In the genomic region with DNA sequence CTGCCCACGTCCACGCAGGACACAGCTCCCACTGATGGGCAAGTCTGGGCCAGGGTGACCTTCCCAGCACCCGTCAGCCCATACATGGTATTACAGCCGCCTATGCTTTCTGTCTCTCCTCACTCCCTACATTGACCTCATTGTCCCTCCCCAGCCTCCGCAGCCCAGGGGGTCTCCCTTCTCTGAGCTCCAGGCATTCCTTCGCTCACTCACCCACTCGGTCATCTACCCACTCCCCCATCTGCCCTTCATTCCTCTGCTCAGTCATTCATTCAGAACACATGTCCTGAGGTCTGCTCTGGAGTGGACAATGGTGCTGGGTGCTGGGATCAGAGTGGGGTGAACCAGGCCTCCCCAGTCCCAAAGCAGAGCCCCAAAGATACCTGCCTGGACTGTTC, we compare ENCODE assay signal across 2 cellular contexts.
TF ChIP-seq lines count a peak whose summit lies in the region.

No MANE protein-coding gene starts in this region.

TF ChIP-seq in GM23338, 12 proteins besides CTCF, POLR2A, EP300 and RAD21:
- TF ChIP-seq ZNF331 (CRISPR knock-in tag; IDR thresholded peaks at IDR 0.05; ENCODE audit: low read depth), result no peak
- TF ChIP-seq JUNB (IDR thresholded peaks at IDR 0.05; ENCODE audit: unreplicated experiment), result no peak
- no peak for TF ChIP-seq EZH2phosphoT487 (IDR thresholded peaks at IDR 0.05; ENCODE audit: unreplicated experiment)
- TF ChIP-seq, protein P1, sequence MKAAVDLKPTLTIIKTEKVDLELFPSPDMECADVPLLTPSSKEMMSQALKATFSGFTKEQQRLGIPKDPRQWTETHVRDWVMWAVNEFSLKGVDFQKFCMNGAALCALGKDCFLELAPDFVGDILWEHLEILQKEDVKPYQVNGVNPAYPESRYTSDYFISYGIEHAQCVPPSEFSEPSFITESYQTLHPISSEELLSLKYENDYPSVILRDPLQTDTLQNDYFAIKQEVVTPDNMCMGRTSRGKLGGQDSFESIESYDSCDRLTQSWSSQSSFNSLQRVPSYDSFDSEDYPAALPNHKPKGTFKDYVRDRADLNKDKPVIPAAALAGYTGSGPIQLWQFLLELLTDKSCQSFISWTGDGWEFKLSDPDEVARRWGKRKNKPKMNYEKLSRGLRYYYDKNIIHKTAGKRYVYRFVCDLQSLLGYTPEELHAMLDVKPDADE (IDR thresholded peaks at IDR 0.05), result no peak

TF ChIP-seq in K562, 482 proteins besides CTCF, POLR2A, EP300 and RAD21:
- TF ChIP-seq ZC3H4 (CRISPR knock-in tag; IDR thresholded peaks at IDR 0.05; ENCODE audit: borderline replicate concordance) (0 out of 2 replicates have a peak, but pooled peaks have one; percentile 30), MED1 (CRISPR knock-in tag; IDR thresholded peaks at IDR 0.05; ENCODE audit: borderline replicate concordance) (no peak), HMGN3 (IDR thresholded peaks at IDR 0.05; ENCODE audit: borderline replicate concordance, extremely low read depth, insufficient read length, low read depth, low read length) (no peak), ZNF253 (CRISPR knock-in tag; conservative IDR thresholded peaks at IDR 0.05) (no peak), CBX3 (IDR thresholded peaks at IDR 0.05; ENCODE audit: borderline replicate concordance in 1 of 2, low read length in 2 of 2) (no peak), NFYB (IDR thresholded peaks at IDR 0.05; ENCODE audit: extremely low read depth, insufficient read length) (no peak), TOE1 (IDR thresholded peaks at IDR 0.05; ENCODE audit: borderline replicate concordance) (no peak), TOE1 (CRISPR knock-in tag; IDR thresholded peaks at IDR 0.05; ENCODE audit: borderline replicate concordance, low read depth) (no peak), EGR1 (conservative IDR thresholded peaks at IDR 0.05) (0 out of 2 replicates have a peak, but pooled peaks have one; percentile 10), ZNF24 (IDR thresholded peaks at IDR 0.05) (peak; percentile 18; the same call in 1 of the 2 replicates), SPI1 (IDR thresholded peaks at IDR 0.05; ENCODE audit: borderline replicate concordance, low read depth, low read length) (no peak), ZSCAN32 (CRISPR knock-in tag; IDR thresholded peaks at IDR 0.05) (no peak), ZNF75A (CRISPR knock-in tag; IDR thresholded peaks at IDR 0.05) (no peak), PRPF4 (IDR thresholded peaks at IDR 0.05; ENCODE audit: insufficient read depth, low read depth, low read length, poor library complexity, severe bottlenecking) (no peak)
- TF ChIP-seq, protein P2, sequence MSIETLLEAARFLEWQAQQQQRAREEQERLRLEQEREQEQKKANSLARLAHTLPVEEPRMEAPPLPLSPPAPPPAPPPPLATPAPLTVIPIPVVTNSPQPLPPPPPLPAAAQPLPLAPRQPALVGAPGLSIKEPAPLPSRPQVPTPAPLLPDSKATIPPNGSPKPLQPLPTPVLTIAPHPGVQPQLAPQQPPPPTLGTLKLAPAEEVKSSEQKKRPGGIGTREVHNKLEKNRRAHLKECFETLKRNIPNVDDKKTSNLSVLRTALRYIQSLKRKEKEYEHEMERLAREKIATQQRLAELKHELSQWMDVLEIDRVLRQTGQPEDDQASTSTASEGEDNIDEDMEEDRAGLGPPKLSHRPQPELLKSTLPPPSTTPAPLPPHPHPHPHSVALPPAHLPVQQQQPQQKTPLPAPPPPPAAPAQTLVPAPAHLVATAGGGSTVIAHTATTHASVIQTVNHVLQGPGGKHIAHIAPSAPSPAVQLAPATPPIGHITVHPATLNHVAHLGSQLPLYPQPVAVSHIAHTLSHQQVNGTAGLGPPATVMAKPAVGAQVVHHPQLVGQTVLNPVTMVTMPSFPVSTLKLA (conservative IDR thresholded peaks at IDR 0.05), result no peak
- TF ChIP-seq, protein P3, sequence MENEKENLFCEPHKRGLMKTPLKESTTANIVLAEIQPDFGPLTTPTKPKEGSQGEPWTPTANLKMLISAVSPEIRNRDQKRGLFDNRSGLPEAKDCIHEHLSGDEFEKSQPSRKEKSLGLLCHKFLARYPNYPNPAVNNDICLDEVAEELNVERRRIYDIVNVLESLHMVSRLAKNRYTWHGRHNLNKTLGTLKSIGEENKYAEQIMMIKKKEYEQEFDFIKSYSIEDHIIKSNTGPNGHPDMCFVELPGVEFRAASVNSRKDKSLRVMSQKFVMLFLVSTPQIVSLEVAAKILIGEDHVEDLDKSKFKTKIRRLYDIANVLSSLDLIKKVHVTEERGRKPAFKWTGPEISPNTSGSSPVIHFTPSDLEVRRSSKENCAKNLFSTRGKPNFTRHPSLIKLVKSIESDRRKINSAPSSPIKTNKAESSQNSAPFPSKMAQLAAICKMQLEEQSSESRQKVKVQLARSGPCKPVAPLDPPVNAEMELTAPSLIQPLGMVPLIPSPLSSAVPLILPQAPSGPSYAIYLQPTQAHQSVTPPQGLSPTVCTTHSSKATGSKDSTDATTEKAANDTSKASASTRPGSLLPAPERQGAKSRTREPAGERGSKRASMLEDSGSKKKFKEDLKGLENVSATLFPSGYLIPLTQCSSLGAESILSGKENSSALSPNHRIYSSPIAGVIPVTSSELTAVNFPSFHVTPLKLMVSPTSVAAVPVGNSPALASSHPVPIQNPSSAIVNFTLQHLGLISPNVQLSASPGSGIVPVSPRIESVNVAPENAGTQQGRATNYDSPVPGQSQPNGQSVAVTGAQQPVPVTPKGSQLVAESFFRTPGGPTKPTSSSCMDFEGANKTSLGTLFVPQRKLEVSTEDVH (IDR thresholded peaks at IDR 0.05; ENCODE audit: low read depth, partially characterized antibody), result no peak
- TF ChIP-seq, protein P4, sequence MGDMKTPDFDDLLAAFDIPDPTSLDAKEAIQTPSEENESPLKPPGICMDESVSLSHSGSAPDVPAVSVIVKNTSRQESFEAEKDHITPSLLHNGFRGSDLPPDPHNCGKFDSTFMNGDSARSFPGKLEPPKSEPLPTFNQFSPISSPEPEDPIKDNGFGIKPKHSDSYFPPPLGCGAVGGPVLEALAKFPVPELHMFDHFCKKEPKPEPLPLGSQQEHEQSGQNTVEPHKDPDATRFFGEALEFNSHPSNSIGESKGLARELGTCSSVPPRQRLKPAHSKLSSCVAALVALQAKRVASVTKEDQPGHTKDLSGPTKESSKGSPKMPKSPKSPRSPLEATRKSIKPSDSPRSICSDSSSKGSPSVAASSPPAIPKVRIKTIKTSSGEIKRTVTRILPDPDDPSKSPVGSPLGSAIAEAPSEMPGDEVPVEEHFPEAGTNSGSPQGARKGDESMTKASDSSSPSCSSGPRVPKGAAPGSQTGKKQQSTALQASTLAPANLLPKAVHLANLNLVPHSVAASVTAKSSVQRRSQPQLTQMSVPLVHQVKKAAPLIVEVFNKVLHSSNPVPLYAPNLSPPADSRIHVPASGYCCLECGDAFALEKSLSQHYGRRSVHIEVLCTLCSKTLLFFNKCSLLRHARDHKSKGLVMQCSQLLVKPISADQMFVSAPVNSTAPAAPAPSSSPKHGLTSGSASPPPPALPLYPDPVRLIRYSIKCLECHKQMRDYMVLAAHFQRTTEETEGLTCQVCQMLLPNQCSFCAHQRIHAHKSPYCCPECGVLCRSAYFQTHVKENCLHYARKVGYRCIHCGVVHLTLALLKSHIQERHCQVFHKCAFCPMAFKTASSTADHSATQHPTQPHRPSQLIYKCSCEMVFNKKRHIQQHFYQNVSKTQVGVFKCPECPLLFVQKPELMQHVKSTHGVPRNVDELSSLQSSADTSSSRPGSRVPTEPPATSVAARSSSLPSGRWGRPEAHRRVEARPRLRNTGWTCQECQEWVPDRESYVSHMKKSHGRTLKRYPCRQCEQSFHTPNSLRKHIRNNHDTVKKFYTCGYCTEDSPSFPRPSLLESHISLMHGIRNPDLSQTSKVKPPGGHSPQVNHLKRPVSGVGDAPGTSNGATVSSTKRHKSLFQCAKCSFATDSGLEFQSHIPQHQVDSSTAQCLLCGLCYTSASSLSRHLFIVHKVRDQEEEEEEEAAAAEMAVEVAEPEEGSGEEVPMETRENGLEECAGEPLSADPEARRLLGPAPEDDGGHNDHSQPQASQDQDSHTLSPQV (IDR thresholded peaks at IDR 0.05), result 0 out of 2 replicates have a peak, but pooled peaks have one; percentile 31
- TF ChIP-seq, protein P5, sequence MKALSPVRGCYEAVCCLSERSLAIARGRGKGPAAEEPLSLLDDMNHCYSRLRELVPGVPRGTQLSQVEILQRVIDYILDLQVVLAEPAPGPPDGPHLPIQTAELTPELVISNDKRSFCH (CRISPR knock-in tag; IDR thresholded peaks at IDR 0.05), result no peak
- TF ChIP-seq, protein P5 (tag; IDR thresholded peaks at IDR 0.05), result no peak
- TF ChIP-seq, protein P6, sequence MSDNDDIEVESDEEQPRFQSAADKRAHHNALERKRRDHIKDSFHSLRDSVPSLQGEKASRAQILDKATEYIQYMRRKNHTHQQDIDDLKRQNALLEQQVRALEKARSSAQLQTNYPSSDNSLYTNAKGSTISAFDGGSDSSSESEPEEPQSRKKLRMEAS (CRISPR knock-in tag; IDR thresholded peaks at IDR 0.05), result 0 out of 2 replicates have a peak, but pooled peaks have one; percentile 8
TF ChIP-seq in K562: peak in this region for 5.
